ENCODE assay signal across 1 cellular context in genomic region chr22:28905433-28905832, GRCh38.
TF ChIP-seq lines count a peak whose summit lies in the region.

No MANE protein-coding gene starts in this region.

TF ChIP-seq in WTC11, 78 proteins besides CTCF, POLR2A, EP300 and RAD21 (continued from another document):
- TF ChIP-seq E2F5 (CRISPR knock-in tag; IDR thresholded peaks at IDR 0.05), result no peak
- TF ChIP-seq SMAD4 (CRISPR knock-in tag; IDR thresholded peaks at IDR 0.05), result no peak
- TF ChIP-seq, protein P1, sequence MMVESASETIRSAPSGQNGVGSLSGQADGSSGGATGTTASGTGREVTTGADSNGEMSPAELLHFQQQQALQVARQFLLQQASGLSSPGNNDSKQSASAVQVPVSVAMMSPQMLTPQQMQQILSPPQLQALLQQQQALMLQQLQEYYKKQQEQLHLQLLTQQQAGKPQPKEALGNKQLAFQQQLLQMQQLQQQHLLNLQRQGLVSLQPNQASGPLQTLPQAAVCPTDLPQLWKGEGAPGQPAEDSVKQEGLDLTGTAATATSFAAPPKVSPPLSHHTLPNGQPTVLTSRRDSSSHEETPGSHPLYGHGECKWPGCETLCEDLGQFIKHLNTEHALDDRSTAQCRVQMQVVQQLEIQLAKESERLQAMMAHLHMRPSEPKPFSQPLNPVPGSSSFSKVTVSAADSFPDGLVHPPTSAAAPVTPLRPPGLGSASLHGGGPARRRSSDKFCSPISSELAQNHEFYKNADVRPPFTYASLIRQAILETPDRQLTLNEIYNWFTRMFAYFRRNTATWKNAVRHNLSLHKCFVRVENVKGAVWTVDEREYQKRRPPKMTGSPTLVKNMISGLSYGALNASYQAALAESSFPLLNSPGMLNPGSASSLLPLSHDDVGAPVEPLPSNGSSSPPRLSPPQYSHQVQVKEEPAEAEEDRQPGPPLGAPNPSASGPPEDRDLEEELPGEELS (CRISPR knock-in tag; IDR thresholded peaks at IDR 0.05), result no peak
- no peak for TF ChIP-seq NR1H2 (CRISPR knock-in tag; IDR thresholded peaks at IDR 0.05)
- no peak for TF ChIP-seq SOX15 (CRISPR knock-in tag; IDR thresholded peaks at IDR 0.05)
- no peak for TF ChIP-seq RELA (CRISPR knock-in tag; IDR thresholded peaks at IDR 0.05; ENCODE audit: borderline replicate concordance)
- TF ChIP-seq ARID4B (CRISPR knock-in tag; IDR thresholded peaks at IDR 0.05; ENCODE audit: borderline replicate concordance), result no peak
- TF ChIP-seq, protein P2, sequence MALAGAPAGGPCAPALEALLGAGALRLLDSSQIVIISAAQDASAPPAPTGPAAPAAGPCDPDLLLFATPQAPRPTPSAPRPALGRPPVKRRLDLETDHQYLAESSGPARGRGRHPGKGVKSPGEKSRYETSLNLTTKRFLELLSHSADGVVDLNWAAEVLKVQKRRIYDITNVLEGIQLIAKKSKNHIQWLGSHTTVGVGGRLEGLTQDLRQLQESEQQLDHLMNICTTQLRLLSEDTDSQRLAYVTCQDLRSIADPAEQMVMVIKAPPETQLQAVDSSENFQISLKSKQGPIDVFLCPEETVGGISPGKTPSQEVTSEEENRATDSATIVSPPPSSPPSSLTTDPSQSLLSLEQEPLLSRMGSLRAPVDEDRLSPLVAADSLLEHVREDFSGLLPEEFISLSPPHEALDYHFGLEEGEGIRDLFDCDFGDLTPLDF (CRISPR knock-in tag; IDR thresholded peaks at IDR 0.05), result no peak
- no peak for TF ChIP-seq ZNF219 (CRISPR knock-in tag; IDR thresholded peaks at IDR 0.05; ENCODE audit: borderline replicate concordance)
- TF ChIP-seq, protein P3, sequence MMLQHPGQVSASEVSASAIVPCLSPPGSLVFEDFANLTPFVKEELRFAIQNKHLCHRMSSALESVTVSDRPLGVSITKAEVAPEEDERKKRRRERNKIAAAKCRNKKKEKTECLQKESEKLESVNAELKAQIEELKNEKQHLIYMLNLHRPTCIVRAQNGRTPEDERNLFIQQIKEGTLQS (CRISPR knock-in tag; conservative IDR thresholded peaks at IDR 0.05), result no peak
- no peak for TF ChIP-seq ATF6 (CRISPR knock-in tag; IDR thresholded peaks at IDR 0.05)
- TF ChIP-seq CBFB (CRISPR knock-in tag; IDR thresholded peaks at IDR 0.05; ENCODE audit: low read depth), result no peak
- no peak for TF ChIP-seq USF1 (CRISPR knock-in tag; IDR thresholded peaks at IDR 0.05)
- TF ChIP-seq SP1 (CRISPR knock-in tag; conservative IDR thresholded peaks at IDR 0.05), result no peak
- TF ChIP-seq TEAD1 (CRISPR knock-in tag; IDR thresholded peaks at IDR 0.05), result no peak
